In the genomic region with DNA sequence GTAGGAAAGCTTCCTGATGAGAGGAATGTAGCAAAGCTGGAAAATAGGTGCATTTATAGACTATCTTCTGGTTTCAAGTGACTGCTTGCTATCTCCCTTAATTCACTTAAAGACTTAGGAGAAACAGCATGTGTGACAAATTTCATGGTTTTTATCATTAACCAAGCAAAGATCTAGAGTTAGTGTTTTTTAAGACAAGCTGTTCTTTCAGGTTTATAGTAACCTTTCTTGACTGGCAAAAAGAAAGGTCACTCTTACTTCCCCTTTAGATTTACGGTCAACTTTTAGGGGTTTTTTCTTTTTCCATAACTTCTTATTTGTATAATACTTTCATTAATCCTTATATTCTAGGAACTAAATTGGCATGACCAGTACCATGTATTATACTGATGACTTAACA, we compare ENCODE assay signal across 27 cellular contexts. TPM values are rescaled to one million over a fixed set of nuclear protein-coding genes. Genes with fewer than 3 reads are reported as not detected.
DNase-seq lines count a peak whose midpoint lies in the region; ATAC-seq and TF ChIP-seq lines count a peak whose summit lies in the region.
"Had no signal": no experiment of that assay in that cellular context is flagged by ENCODE, and none has a peak within 500 bp of the region (broad histone marks: within the 10 kb centered on the region; RNA-seq: fewer than 3 reads in every experiment).

No MANE protein-coding gene starts in this region.

- H3K4me1 ChIP-seq in urinary bladder (ENCODE audit: insufficient read depth) = no peaks in the 10 kb centered on the region
- H3K4me1 ChIP-seq: parathyroid adenoma had no signal

- TF ChIP-seq CTCF in natural killer cell (IDR thresholded peaks at IDR 0.05) = no peak

- H3K36me3 ChIP-seq in urinary bladder (ENCODE audit: insufficient read depth) = no peaks in the 10 kb centered on the region
- H3K36me3 ChIP-seq: gastroesophageal sphincter, lower lobe of right lung, sigmoid colon, thoracic aorta had no signal

- peak overlapping the region; percentile 33 to 65 for H3K27ac Mint-ChIP-seq in natural killer cell
- H3K27ac Mint-ChIP-seq in natural killer cell treated with Interleukin-12 subunit alpha and Interleukin-12 subunit beta and Interleukin-15 and Interleukin-18, amount 100 ng/mL, for 72 hours = peak overlapping the region in 1 of 2 donors; percentile 6
- H3K27ac Mint-ChIP-seq in memory B cell = peak overlapping the region; percentile 48

- H3K4me3 Mint-ChIP-seq in natural killer cell = no peak overlapping the region
- H3K4me3 Mint-ChIP-seq in natural killer cell treated with Interleukin-12 subunit alpha and Interleukin-12 subunit beta and Interleukin-15 and Interleukin-18, amount 100 ng/mL, for 72 hours = no peak overlapping the region
- no peak overlapping the region for H3K4me3 Mint-ChIP-seq in memory B cell
- H3K4me3 Mint-ChIP-seq: activated CD4-positive, alpha-beta T cell treated with anti-CD3 and anti-CD28 coated beads for 36 hours had no signal

- intact Hi-C loops in natural killer cell (cut with micrococcal nuclease) = no loop called here

- DNase-seq in natural killer cell (no peak), OCI-M1 (lab: John Stamatoyannopoulos, UW) (peak; percentile 14), memory B cell (ENCODE audit: low spot score in 2 of 2) (no peak), cerebellar cortex (ENCODE audit: low spot score) (no peak)
- no peak for DNase-seq in natural killer cell treated with Interleukin-12 subunit alpha and Interleukin-12 subunit beta and Interleukin-15 and Interleukin-18, amount 100 ng/mL, for 72 hours (ENCODE audit: low spot score)
- DNase-seq in activated CD4-positive, alpha-beta T cell treated with anti-CD3 and anti-CD28 coated beads, Interleukin-2, amount 50 U/mL, for 1 hour = no peak
- DNase-seq: ACHN; activated CD4-positive, alpha-beta T cell treated with anti-CD3 and anti-CD28 coated beads for 36 hours; activated CD8-positive, alpha-beta memory T cell treated with anti-CD3 and anti-CD28 coated beads, Interleukin-2, amount 50 U/mL, for 4 hours; activated naive CD4-positive, alpha-beta T cell; DMS79 treated with DMSO at 0.1 percent for 48 hours; esophagus squamous epithelium; lower lobe of right lung; NCI-H1092; NCI-H2081; NCI-H446 treated with DMSO at 0.1 percent for 48 hours; RPMI8226; SK-N-SH had no signal

- ATAC-seq in natural killer cell = no peak
- no peak for ATAC-seq in natural killer cell treated with Interleukin-12 subunit alpha and Interleukin-12 subunit beta and Interleukin-15 and Interleukin-18, amount 100 ng/mL, for 72 hours
- no peak for ATAC-seq in memory B cell (ENCODE audit: low read depth)
- no peak for ATAC-seq in GM18520 (IDR thresholded peaks at IDR 0.05; ENCODE audit: unreplicated experiment)
- ATAC-seq: activated CD4-positive, alpha-beta T cell treated with anti-CD3 and anti-CD28 coated beads for 36 hours; gastroesophageal sphincter; HCT116; lower lobe of right lung had no signal

- H3K36me3 Mint-ChIP-seq in natural killer cell = no peaks in the 10 kb centered on the region
- peaks cover 5% of the 10 kb centered on the region for H3K36me3 Mint-ChIP-seq in natural killer cell treated with Interleukin-12 subunit alpha and Interleukin-12 subunit beta and Interleukin-15 and Interleukin-18, amount 100 ng/mL, for 72 hours
- peaks cover 7% of the 10 kb centered on the region for H3K36me3 Mint-ChIP-seq in memory B cell

- no peaks in the 10 kb centered on the region for H3K9me3 Mint-ChIP-seq in natural killer cell
- no peaks in the 10 kb centered on the region for H3K9me3 Mint-ChIP-seq in natural killer cell treated with Interleukin-12 subunit alpha and Interleukin-12 subunit beta and Interleukin-15 and Interleukin-18, amount 100 ng/mL, for 72 hours
- H3K9me3 Mint-ChIP-seq in memory B cell = no peaks in the 10 kb centered on the region

- no peak overlapping the region for H3K4me3 ChIP-seq in urinary bladder (ENCODE audit: low read depth, low read length)
- H3K4me3 ChIP-seq: esophagus squamous epithelium, gastroesophageal sphincter, lower lobe of right lung, sigmoid colon, thoracic aorta had no signal

- peaks cover 25 to 47% of the 10 kb centered on the region in 2 donors for H3K4me1 Mint-ChIP-seq in natural killer cell
- H3K4me1 Mint-ChIP-seq in natural killer cell treated with Interleukin-12 subunit alpha and Interleukin-12 subunit beta and Interleukin-15 and Interleukin-18, amount 100 ng/mL, for 72 hours (ENCODE audit: low read depth in 2 of 2) = peaks cover 33 to 36% of the 10 kb centered on the region in 2 donors
- H3K4me1 Mint-ChIP-seq in memory B cell = peaks cover 22% of the 10 kb centered on the region

- 82% methylated on average over 1 of the region's 1 CpG for WGBS in urinary bladder

- H3K27me3 Mint-ChIP-seq in natural killer cell (ENCODE audit: low read depth in 2 of 2) (no peaks in the 10 kb centered on the region), memory B cell (no peaks in the 10 kb centered on the region)
- H3K27me3 Mint-ChIP-seq in natural killer cell treated with Interleukin-12 subunit alpha and Interleukin-12 subunit beta and Interleukin-15 and Interleukin-18, amount 100 ng/mL, for 72 hours = no peaks in the 10 kb centered on the region
- H3K27me3 Mint-ChIP-seq: activated CD4-positive, alpha-beta T cell treated with anti-CD3 and anti-CD28 coated beads for 36 hours had no signal

- peak overlapping the region; percentile 23 for H3K27ac ChIP-seq in urinary bladder (ENCODE audit: low read depth)
- H3K27ac ChIP-seq: C4-2B, esophagus squamous epithelium, gastroesophageal sphincter, KMS-11, lower lobe of right lung, parathyroid adenoma, sigmoid colon, thoracic aorta had no signal

RNA-seq across cellular contexts. Expression of a gene that starts 46.5 kb away (rescaled TPM):
- total RNA-seq in natural killer cell = 100 to 1,000 TPM; 268 to 312 (median 283) TPM
- 100 to 1,000 TPM; 151 to 178 TPM for total RNA-seq in natural killer cell treated with Interleukin-12 subunit alpha and Interleukin-12 subunit beta and Interleukin-15 and Interleukin-18, amount 100 ng/mL, for 72 hours
- 74.8 TPM for total RNA-seq in urinary bladder
- 47.8 TPM for polyA plus RNA-seq in urinary bladder
